Comparison of ENCODE assay signal across 9 cellular contexts in the genomic region with DNA sequence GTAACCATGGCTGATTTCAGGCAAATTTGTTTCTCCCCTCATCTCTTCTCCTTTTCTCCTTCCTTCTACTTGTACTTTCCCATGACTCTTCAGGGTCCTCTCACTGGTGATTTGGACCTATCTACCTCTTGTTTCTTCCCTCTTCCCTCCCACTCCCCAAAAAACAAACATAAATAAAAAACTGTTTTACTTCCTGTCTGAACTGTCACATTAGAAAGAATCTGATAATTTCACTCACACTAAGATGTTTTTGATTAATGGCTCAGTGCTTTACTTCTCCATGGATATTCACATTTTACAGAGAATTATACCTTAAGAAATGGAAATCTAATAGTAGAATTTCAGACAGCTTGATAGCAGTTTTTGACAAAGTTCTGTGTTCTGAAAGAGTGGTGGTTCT.
"Had no signal": no experiment of that assay in that cellular context is flagged by ENCODE, and none has a peak within 500 bp of the region (broad histone marks: within the 10 kb centered on the region; RNA-seq: fewer than 3 reads in every experiment).

No MANE protein-coding gene starts in this region.

- H3K4me1 ChIP-seq: breast epithelium, neural progenitor cell, right atrium auricular region had no signal

- H3K4me3 ChIP-seq: breast epithelium, neural progenitor cell, right atrium auricular region, skin epidermis, stomach had no signal

- H2AFZ ChIP-seq: neural progenitor cell had no signal

- H3K9me3 ChIP-seq: breast epithelium, right atrium auricular region, stomach had no signal

- H3K9ac ChIP-seq: neural progenitor cell had no signal

- H3K27me3 ChIP-seq: foreskin keratinocyte, neural progenitor cell, right atrium auricular region, stomach had no signal

- H3K27ac Mint-ChIP-seq: neural progenitor cell had no signal

- H3K36me3 ChIP-seq: breast epithelium, neural progenitor cell, right atrium auricular region, stomach had no signal

- H3K9me3 Mint-ChIP-seq: activated naive CD4-positive, alpha-beta T cell treated with anti-CD3 and anti-CD28 coated beads for 36 hours had no signal

- H3K27ac ChIP-seq: breast epithelium, foreskin keratinocyte, neural progenitor cell, right atrium auricular region, skin epidermis, stomach had no signal

- H3K4me3 Mint-ChIP-seq: activated naive CD4-positive, alpha-beta T cell treated with anti-CD3 and anti-CD28 coated beads for 36 hours; neural progenitor cell had no signal

- H3K4me2 ChIP-seq: neural progenitor cell had no signal

- DNase-seq: activated CD4-positive, CD25-positive, alpha-beta regulatory T cell; activated naive CD4-positive, alpha-beta T cell treated with anti-CD3 and anti-CD28 coated beads for 36 hours; foreskin keratinocyte; posterior cingulate gyrus; stomach had no signal

- ATAC-seq: foreskin keratinocyte had no signal
